ENCODE assay signal across 8 cellular contexts in the genomic region with DNA sequence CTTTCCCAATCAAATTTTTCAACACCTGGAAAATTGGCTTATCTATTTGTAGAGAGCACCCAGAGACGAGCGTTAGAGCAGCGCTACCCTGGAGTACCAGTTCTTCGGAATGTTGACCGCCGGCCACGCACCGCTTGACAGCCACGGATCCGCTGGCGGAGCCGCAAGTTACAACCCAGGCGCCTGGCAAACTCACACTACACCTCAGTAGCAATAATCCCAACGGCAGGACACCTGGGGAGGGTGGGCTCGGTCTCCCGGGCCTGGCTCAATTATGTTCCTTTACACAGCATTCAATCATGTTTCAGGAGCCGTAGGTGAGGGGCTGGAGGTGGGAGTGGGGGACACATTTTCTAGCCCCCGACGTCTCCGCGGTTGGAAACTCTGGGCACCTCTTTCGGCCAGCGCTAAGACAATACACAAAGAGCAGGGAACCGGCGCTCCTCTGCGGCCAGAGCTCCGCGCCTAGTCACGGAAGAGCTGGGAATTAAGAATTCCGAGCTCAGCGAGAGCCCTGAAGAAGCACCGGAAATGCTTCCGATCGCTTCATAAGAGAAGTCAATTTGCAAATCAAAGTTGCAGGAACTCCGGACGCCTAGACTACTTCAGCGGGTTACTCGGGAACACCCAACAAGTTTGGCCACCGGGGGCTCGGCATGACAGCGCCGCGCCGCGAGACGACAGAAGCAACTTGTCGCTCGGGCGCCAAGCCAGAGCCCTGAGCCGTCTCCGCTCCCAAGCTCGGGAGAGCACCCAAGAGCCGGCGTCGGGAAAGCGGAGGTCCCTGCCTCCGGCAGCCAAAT. TPM values are rescaled to one million over a fixed set of nuclear protein-coding genes. Genes with fewer than 3 reads are reported as not detected.
A peak's percentile ranks its signal among the peaks of the same experiment; 100 is the strongest.
DNase-seq lines count a peak whose midpoint lies in the region; ATAC-seq and TF ChIP-seq lines count a peak whose summit lies in the region.

No MANE protein-coding gene starts in this region.

- H3K9me3 ChIP-seq in HUES64 (ENCODE audit: insufficient read depth, low read depth, low read length) (no peaks in the 10 kb centered on the region), breast epithelium (no peaks in the 10 kb centered on the region), iPS-18c (ENCODE audit: control insufficient read depth, insufficient read depth, low read length) (no peaks in the 10 kb centered on the region)

- H3K27ac ChIP-seq in HUES64 (ENCODE audit: low read depth, low read length) (peak overlapping the region; percentile 92), breast epithelium (peak overlapping the region; percentile 89 to 95)

- DNase-seq in AG09319 (ENCODE audit: extremely low read depth, low read depth): no peak
- peak; percentile 62 for DNase-seq in SK-N-DZ (ENCODE audit: low spot score)
- DNase-seq in breast epithelium (ENCODE audit: low spot score in 2 of 2): peak; percentile 52 to 65
- no peak for DNase-seq in retinal pigment epithelial cell (ENCODE audit: low read depth)

- TF ChIP-seq CTCF in AG09319 (IDR thresholded peaks at IDR 0.05; ENCODE audit: low read depth, low read length) (peak; percentile 3), breast epithelium (IDR thresholded peaks at IDR 0.05) (no peak), retinal pigment epithelial cell (conservative IDR thresholded peaks at IDR 0.05; ENCODE audit: low read depth, low read length) (no peak)

- H3K4me1 ChIP-seq in HUES64 (ENCODE audit: insufficient read depth, low read length) (peaks cover 41% of the 10 kb centered on the region), breast epithelium (no peaks in the 10 kb centered on the region)

- intact Hi-C loops in breast epithelium (cut with DNase I; ENCODE audit: low total_unique reads): no loop called here

- H3K9ac ChIP-seq in HUES64 (ENCODE audit: low read depth, low read length): peak overlapping the region; percentile 93

- ATAC-seq in GM18868 (IDR thresholded peaks at IDR 0.05; ENCODE audit: unreplicated experiment) (peak; percentile 28), HG03457 (IDR thresholded peaks at IDR 0.05; ENCODE audit: unreplicated experiment) (no peak)

- WGBS in HUES64: under 1% methylated on average over 57 of the region's 57 CpGs

- TF ChIP-seq POLR2A in breast epithelium (IDR thresholded peaks at IDR 0.05): no peak

- H3K4me3 ChIP-seq in HUES64 (ENCODE audit: low read length) (peak overlapping the region; percentile 96), breast epithelium (peak overlapping the region; percentile 80 to 85 (median 83)), iPS-18c (ENCODE audit: insufficient read depth, low read depth, low read length) (peak overlapping the region; percentile 68), retinal pigment epithelial cell (ENCODE audit: low read length) (peak overlapping the region; percentile 77)

- H3K36me3 ChIP-seq in HUES64 (ENCODE audit: insufficient read depth, low read length): no peaks in the 10 kb centered on the region
- no peaks in the 10 kb centered on the region for H3K36me3 ChIP-seq in breast epithelium

- H3K27me3 ChIP-seq in HUES64 (ENCODE audit: insufficient read depth, low read length) (peaks cover 21% of the 10 kb centered on the region; the same call in 1 of the 2 replicates), breast epithelium (no peaks in the 10 kb centered on the region)

RNA-seq across cellular contexts. Expression of gene MB21D2, which starts 1.0 kb away (rescaled TPM):
- polyA plus RNA-seq in HUES64 (2013, experiment 1 of 2): 15.0 TPM
- polyA plus RNA-seq in HUES64 (2013, experiment 2 of 2): 13.4 TPM
- 2.0 and 2.7 TPM in 2 replicates for polyA plus RNA-seq in SK-N-DZ (2014; cell fraction: cytosol; rRNA removed)
- polyA plus RNA-seq in SK-N-DZ (2014; cell fraction: nucleus; rRNA removed): 0.33 and 1.7 TPM in 2 replicates
- 10 to 100 TPM in 1 of 3 donors, 1 to 10 TPM in 2; 4.0 to 11.9 (median 6.2) TPM for total RNA-seq in breast epithelium

Comparison
In these comparisons a context has a peak if more than half of its experiments do, and no peak if none do; other contexts are left out.
1. DNase-seq: peak in SK-N-DZ (single experiment) and breast epithelium (2 of 2); none in AG09319 (single experiment) and retinal pigment epithelial cell (single experiment).
2. Peak in every context shown above with its lines, with median percentiles within 50 percentile points of each other: H3K4me3 ChIP-seq.